Comparison of ENCODE assay signal across 9 cellular contexts in the genomic region with DNA sequence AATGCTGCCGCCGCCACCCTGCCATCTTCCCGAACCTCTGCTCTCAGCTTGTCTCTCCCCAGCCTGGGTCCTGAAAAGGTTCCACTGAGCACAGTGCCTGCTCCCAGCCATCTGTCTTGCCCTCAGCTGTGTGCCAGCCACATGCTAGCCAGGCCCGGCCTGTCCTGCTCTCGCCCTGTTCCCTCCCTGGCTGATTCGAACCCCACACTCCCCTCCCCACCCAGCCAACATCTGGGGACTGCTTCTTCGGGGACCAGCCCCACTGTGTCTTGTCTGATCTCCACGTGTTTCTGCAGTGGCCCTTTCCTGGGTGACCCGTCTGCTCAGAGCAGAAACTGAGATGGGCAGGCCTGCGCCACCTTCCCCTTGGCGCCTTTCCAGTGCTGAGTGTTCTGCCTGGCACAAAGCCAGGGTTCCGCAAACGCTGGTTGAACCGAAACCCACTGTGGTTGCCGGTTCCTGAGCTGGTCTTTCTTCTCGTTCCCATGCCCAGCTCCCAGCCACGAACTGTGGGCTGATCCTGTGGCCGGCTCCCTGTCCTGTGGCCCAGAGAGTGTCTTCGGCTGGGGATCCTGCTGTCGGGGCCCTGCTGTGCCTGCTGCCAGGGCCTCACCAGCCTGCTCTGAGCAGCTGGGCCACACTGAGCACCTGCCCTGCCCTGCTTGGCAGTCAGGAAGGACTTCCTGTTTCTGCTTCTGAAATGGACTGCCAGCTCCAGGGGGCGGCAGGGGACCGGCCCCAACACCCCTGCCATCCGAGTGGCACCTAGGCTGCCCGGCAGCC.
DNase-seq lines count a peak whose midpoint lies in the region; ATAC-seq and TF ChIP-seq lines count a peak whose summit lies in the region.
"Had no signal": no experiment of that assay in that cellular context is flagged by ENCODE, and none has a peak within 500 bp of the region (broad histone marks: within the 10 kb centered on the region; RNA-seq: fewer than 3 reads in every experiment).

No MANE protein-coding gene starts in this region.

- dilution Hi-C loops in mammary epithelial cell (cut with HindIII; ENCODE audit: low sequenced_read_pairs), result no loop called here

- H3K36me3 ChIP-seq in mammary epithelial cell (ENCODE audit: insufficient read depth, low read length), result no peaks in the 10 kb centered on the region
- H3K36me3 ChIP-seq in GM23338 (ENCODE audit: insufficient read depth), result no peaks in the 10 kb centered on the region

- H3K4me1 ChIP-seq in mammary epithelial cell (ENCODE audit: insufficient read depth, low read length) (peaks cover 14% of the 10 kb centered on the region), GM23338 (ENCODE audit: insufficient read depth) (no peaks in the 10 kb centered on the region)

- peak; percentile 89 for DNase-seq in NAMALWA (ENCODE audit: low spot score)
- DNase-seq in WTC11 (ENCODE audit: low spot score), result peak; percentile 7
- DNase-seq in mammary epithelial cell, result peak; percentile 31
- peak; percentile 86 for DNase-seq in mucosa of gallbladder (ENCODE audit: low spot score)
- DNase-seq in stimulated activated CD8-positive, alpha-beta memory T cell treated with anti-CD3 and anti-CD28 coated beads, Interleukin-4, amount 100 ng/mL, for 24 hours (ENCODE audit: low read depth), result peak; percentile 56
- DNase-seq in GM23338 (ENCODE audit: low spot score), result no peak
- DNase-seq in T1000 (lab: John Stamatoyannopoulos, UW), result no peak

- H3K36me3 Mint-ChIP-seq in WTC11, result no peaks in the 10 kb centered on the region
- no peaks in the 10 kb centered on the region for H3K36me3 Mint-ChIP-seq in GM23338 (ENCODE audit: low read depth)

- H3K9me3 Mint-ChIP-seq in WTC11 (no peaks in the 10 kb centered on the region), GM23338 (no peaks in the 10 kb centered on the region)

- H3K27ac ChIP-seq in mammary epithelial cell (ENCODE audit: insufficient read depth, low read depth, low read length), result no peak overlapping the region
- no peak overlapping the region for H3K27ac ChIP-seq in GM23338 (ENCODE audit: low read depth)
- H3K27ac ChIP-seq: SK-N-MC had no signal

- no peaks in the 10 kb centered on the region for H3K9me3 ChIP-seq in mammary epithelial cell (replicated peaks; ENCODE audit: insufficient read depth, low read length)

- H4K20me1 ChIP-seq in mammary epithelial cell (ENCODE audit: insufficient read depth, low read length) (no peaks in the 10 kb centered on the region), GM23338 (replicated peaks; ENCODE audit: insufficient read depth) (no peaks in the 10 kb centered on the region)

- H3K4me1 Mint-ChIP-seq in WTC11, result peaks cover 8% of the 10 kb centered on the region; the same call in 1 of the 2 replicates
- peaks cover 5% of the 10 kb centered on the region for H3K4me1 Mint-ChIP-seq in GM23338

- no peak overlapping the region for H3K4me3 ChIP-seq in mammary epithelial cell (replicated peaks in 1 of 3; ENCODE audit: insufficient read depth in 1 of 3, low read depth in 2 of 3, low read length in 3 of 3)
- H3K4me3 ChIP-seq in GM23338, result no peak overlapping the region
- H3K4me3 ChIP-seq: SK-N-MC had no signal

- H3F3A ChIP-seq in GM23338 (replicated peaks; ENCODE audit: low read depth), result no peaks in the 10 kb centered on the region

- CTCF ChIA-PET in WTC11 (lab: Charles Lee), result interaction anchor here (0.7 to 2.0 kb wide), 5 partner anchors 135 to 262 kb away, joined by 3 to 7 read pairs (median 4); no protein-coding TSS in a partner anchor
- CTCF ChIA-PET in mammary epithelial cell (lab: Charles Lee; ENCODE audit: low non-redundant PET), result interaction anchor here (0.9 kb wide), 1 partner anchor 303 kb away, joined by 6 read pairs; no protein-coding TSS in a partner anchor

- no peaks in the 10 kb centered on the region for H3K9me2 ChIP-seq in GM23338 (ENCODE audit: insufficient read depth)

- H3K27me3 ChIP-seq in mammary epithelial cell (ENCODE audit: insufficient read depth, low read length), result no peaks in the 10 kb centered on the region
- H3K27me3 ChIP-seq in GM23338 (ENCODE audit: insufficient read depth), result no peaks in the 10 kb centered on the region

- H3K27me3 Mint-ChIP-seq in WTC11 (ENCODE audit: low read depth), result no peaks in the 10 kb centered on the region
- H3K27me3 Mint-ChIP-seq in GM23338 (ENCODE audit: insufficient read depth, low read depth, poor library complexity), result peaks cover 14% of the 10 kb centered on the region

- in situ Hi-C loops in mammary epithelial cell (cut with MboI; ENCODE audit: low sequenced_read_pairs in 2 of 2), result loop anchor here in 1 of 2 donors (10.0 kb wide), 1 partner anchor 59 kb away; no protein-coding TSS in a partner anchor

- H3K4me2 ChIP-seq in mammary epithelial cell (ENCODE audit: insufficient read depth, low read depth, low read length) (peak overlapping the region; percentile 31), GM23338 (no peak overlapping the region)

- H2AFZ ChIP-seq in mammary epithelial cell (ENCODE audit: low read depth, low read length) (peak overlapping the region; percentile 82), GM23338 (no peak overlapping the region)

- POLR2A ChIA-PET in WTC11 (lab: Charles Lee), result no interaction called here

- no TSS peak for BruUV-seq in mammary epithelial cell (replicated peaks; lab: Mats Ljungman, UMichigan)

- H3K4me3 Mint-ChIP-seq in WTC11 (no peak overlapping the region), GM23338 (no peak overlapping the region)

- intact Hi-C loops in mammary epithelial cell (cut with micrococcal nuclease), result no loop called here

- H3K27ac Mint-ChIP-seq in WTC11 (no peak overlapping the region), GM23338 (no peak overlapping the region)

- WGBS in mammary epithelial cell (ENCODE audit: low coverage, missing lambda C conversion rate), result 68% methylated on average over 8 of the region's 24 CpGs

- no peak for TF ChIP-seq CTCF in WTC11 (IDR thresholded peaks at IDR 0.05)
- no peak for TF ChIP-seq CTCF in mammary epithelial cell (conservative IDR thresholded peaks at IDR 0.05 in 1 of 2, IDR thresholded peaks at IDR 0.05 in 1 of 2; ENCODE audit: extremely low read depth in 1 of 2, insufficient read depth in 1 of 2, low read depth in 1 of 2, low read length in 2 of 2)
- TF ChIP-seq CTCF in GM23338 (conservative IDR thresholded peaks at IDR 0.05; ENCODE audit: low read depth in 2 of 2), result 0 out of 4 replicates have a peak, but pooled peaks of 1 of the 2 experiments have one; percentile 8

- no peak overlapping the region for H3K9ac ChIP-seq in mammary epithelial cell (ENCODE audit: insufficient read depth, low read length)

- ATAC-seq in GM18868 (IDR thresholded peaks at IDR 0.05; ENCODE audit: unreplicated experiment), result peak; percentile 27
- ATAC-seq in WTC11, result no peak
- no peak for ATAC-seq in GM23338

- H3K79me2 ChIP-seq in mammary epithelial cell (ENCODE audit: insufficient read depth, low read length), result no peaks in the 10 kb centered on the region
- no peaks in the 10 kb centered on the region for H3K79me2 ChIP-seq in GM23338 (replicated peaks; ENCODE audit: insufficient read depth)

TF ChIP-seq in WTC11, 78 proteins besides CTCF, POLR2A, EP300 and RAD21:
- no peak for TF ChIP-seq MYBL2 (CRISPR knock-in tag; IDR thresholded peaks at IDR 0.05)
- TF ChIP-seq, protein P1, sequence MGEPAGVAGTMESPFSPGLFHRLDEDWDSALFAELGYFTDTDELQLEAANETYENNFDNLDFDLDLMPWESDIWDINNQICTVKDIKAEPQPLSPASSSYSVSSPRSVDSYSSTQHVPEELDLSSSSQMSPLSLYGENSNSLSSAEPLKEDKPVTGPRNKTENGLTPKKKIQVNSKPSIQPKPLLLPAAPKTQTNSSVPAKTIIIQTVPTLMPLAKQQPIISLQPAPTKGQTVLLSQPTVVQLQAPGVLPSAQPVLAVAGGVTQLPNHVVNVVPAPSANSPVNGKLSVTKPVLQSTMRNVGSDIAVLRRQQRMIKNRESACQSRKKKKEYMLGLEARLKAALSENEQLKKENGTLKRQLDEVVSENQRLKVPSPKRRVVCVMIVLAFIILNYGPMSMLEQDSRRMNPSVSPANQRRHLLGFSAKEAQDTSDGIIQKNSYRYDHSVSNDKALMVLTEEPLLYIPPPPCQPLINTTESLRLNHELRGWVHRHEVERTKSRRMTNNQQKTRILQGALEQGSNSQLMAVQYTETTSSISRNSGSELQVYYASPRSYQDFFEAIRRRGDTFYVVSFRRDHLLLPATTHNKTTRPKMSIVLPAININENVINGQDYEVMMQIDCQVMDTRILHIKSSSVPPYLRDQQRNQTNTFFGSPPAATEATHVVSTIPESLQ (CRISPR knock-in tag; IDR thresholded peaks at IDR 0.05), result no peak
- no peak for TF ChIP-seq ESRRA (CRISPR knock-in tag; IDR thresholded peaks at IDR 0.05; ENCODE audit: borderline replicate concordance)

TF ChIP-seq in GM23338, 12 proteins besides CTCF, POLR2A, EP300 and RAD21 (continues in another document):
- TF ChIP-seq, protein P2, sequence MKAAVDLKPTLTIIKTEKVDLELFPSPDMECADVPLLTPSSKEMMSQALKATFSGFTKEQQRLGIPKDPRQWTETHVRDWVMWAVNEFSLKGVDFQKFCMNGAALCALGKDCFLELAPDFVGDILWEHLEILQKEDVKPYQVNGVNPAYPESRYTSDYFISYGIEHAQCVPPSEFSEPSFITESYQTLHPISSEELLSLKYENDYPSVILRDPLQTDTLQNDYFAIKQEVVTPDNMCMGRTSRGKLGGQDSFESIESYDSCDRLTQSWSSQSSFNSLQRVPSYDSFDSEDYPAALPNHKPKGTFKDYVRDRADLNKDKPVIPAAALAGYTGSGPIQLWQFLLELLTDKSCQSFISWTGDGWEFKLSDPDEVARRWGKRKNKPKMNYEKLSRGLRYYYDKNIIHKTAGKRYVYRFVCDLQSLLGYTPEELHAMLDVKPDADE (IDR thresholded peaks at IDR 0.05), result no peak

Comparison
In these comparisons a context has a peak if more than half of its experiments do, and no peak if none do; other contexts are left out.
1. DNase-seq: peak in NAMALWA (single experiment), WTC11 (single experiment), mammary epithelial cell (single experiment), mucosa of gallbladder (single experiment) and stimulated activated CD8-positive, alpha-beta memory T cell treated with anti-CD3 and anti-CD28 coated beads, Interleukin-4, amount 100 ng/mL, for 24 hours (single experiment); none in GM23338 (single experiment) and T1000 (single experiment).